30 cellular contexts compared by ENCODE assay signal in the genomic region with DNA sequence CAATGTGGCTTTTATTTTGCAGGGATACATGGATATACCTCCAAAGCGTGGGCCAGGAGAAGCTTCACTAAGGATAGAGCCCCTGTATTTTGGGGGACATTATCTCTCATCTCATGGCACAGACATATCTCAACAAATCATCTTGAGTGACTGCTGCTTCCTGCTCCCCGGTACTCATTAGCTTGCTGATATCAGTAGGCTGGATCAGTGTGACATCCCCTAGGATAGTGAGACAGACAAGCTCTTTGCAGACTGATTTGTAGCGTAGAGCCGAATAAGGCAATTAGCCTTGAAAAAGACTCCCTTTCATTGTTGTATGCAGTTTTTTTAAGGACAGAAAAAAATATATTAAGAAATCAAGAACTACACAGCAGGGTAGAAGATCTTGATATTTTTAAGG.
"Had no signal": no experiment of that assay in that cellular context is flagged by ENCODE, and none has a peak within 500 bp of the region (broad histone marks: within the 10 kb centered on the region; RNA-seq: fewer than 3 reads in every experiment).

No MANE protein-coding gene starts in this region.

- H2AFZ ChIP-seq: hepatocyte, parathyroid adenoma had no signal

- H3K36me3 ChIP-seq: heart right ventricle, left lung, neutrophil, stomach, thyroid gland, transverse colon, upper lobe of left lung, vagina had no signal

- H3K4me3 ChIP-seq: heart right ventricle, hepatocyte, left lung, lung, mucosa of descending colon, skin epidermis, stomach, testis, thyroid gland, transverse colon, upper lobe of left lung, vagina had no signal

- H3K4me2 ChIP-seq: hepatocyte had no signal

- DNase-seq: heart right ventricle; kidney glomerular epithelial cell; left colon; left lung; midbrain; mucosa of descending colon; naive thymus-derived CD4-positive, alpha-beta T cell; occipital lobe; retina; right cardiac atrium; stimulated activated CD4-positive, alpha-beta T cell treated with anti-CD3 and anti-CD28 coated beads, Interleukin-12 subunit alpha, Interleukin-12 subunit beta, amount 100 ng/mL, for 4 hours; stimulated activated CD4-positive, alpha-beta T cell treated with anti-CD3 and anti-CD28 coated beads, Interleukin-15, amount 100 ng/mL, for 24 hours; stimulated activated CD4-positive, alpha-beta T cell treated with anti-CD3 and anti-CD28 coated beads, Interleukin-2, amount 100 ng/mL, for 24 hours; stimulated activated CD4-positive, alpha-beta T cell treated with anti-CD3 and anti-CD28 coated beads, Interleukin-4, amount 100 ng/mL, for 1 hour; stimulated activated naive B cell treated with anti-CD40 and anti-IgM and Interleukin-4, amounts not matched to agents 10 μg/mL and 1 μg/mL and 100 μg/mL, for 72 hours; stimulated activated naive CD8-positive, alpha-beta T cell treated with anti-CD3 and anti-CD28 coated beads, Interleukin-15, Interleukin-2, amounts not matched to agents 100 U/mL and 50 U/mL, for 24 hours; stomach; testis; thyroid gland; transverse colon; upper lobe of left lung had no signal

- FAIRE-seq: keratinocyte had no signal

- H3K79me2 ChIP-seq: hepatocyte, parathyroid adenoma had no signal

- H3K9me3 ChIP-seq: left lung, neutrophil, stomach, testis, thyroid gland, transverse colon, upper lobe of left lung, vagina had no signal

- H3K4me1 ChIP-seq: heart right ventricle, left lung, parathyroid adenoma, stomach, testis, thyroid gland, transverse colon, upper lobe of left lung, vagina had no signal

- H3K27ac ChIP-seq: heart right ventricle, hepatocyte, left lung, neutrophil, parathyroid adenoma, skin epidermis, stomach, testis, thyroid gland, transverse colon, upper lobe of left lung, vagina had no signal

- H3K27me3 ChIP-seq: heart right ventricle, hepatocyte, left lung, neutrophil, stomach, testis, thyroid gland, transverse colon, upper lobe of left lung, vagina had no signal

- ATAC-seq: heart right ventricle; left colon; left lung; mucosa of descending colon; naive thymus-derived CD4-positive, alpha-beta T cell; natural killer cell treated with Interleukin-12 subunit alpha and Interleukin-12 subunit beta and Interleukin-15 and Interleukin-18, amount 100 ng/mL, for 72 hours; right cardiac atrium; sciatic nerve; stimulated activated naive B cell treated with anti-CD40 and anti-IgM and Interleukin-4, amounts not matched to agents 10 μg/mL and 1 μg/mL and 100 μg/mL, for 72 hours; stimulated activated naive CD8-positive, alpha-beta T cell treated with anti-CD3 and anti-CD28 coated beads, Interleukin-15, Interleukin-2, amounts not matched to agents 100 U/mL and 50 U/mL, for 24 hours had no signal

- H3K9ac ChIP-seq: parathyroid adenoma had no signal
